9 cellular contexts compared by ENCODE assay signal in genomic region chr4:123304151-123305021, GRCh38.
A peak's percentile ranks its signal among the peaks of the same experiment; 100 is the strongest.
DNase-seq lines count a peak whose midpoint lies in the region; ATAC-seq and TF ChIP-seq lines count a peak whose summit lies in the region.
"Had no signal": no experiment of that assay in that cellular context is flagged by ENCODE, and none has a peak within 500 bp of the region (broad histone marks: within the 10 kb centered on the region; RNA-seq: fewer than 3 reads in every experiment).

No MANE protein-coding gene starts in this region.

- H3K36me3 Mint-ChIP-seq in nephron (ENCODE audit: low read depth): peaks cover 7% of the 10 kb centered on the region
- no peaks in the 10 kb centered on the region for H3K36me3 Mint-ChIP-seq in HFFc6 (ENCODE audit: low read depth)

- no peaks in the 10 kb centered on the region for H4K20me1 ChIP-seq in OCI-LY1 (ENCODE audit: insufficient read depth, low read length)

- H3K4me2 ChIP-seq in OCI-LY1 (ENCODE audit: low read length): peak overlapping the region; percentile 71

- H3K4me1 Mint-ChIP-seq in nephron: peaks cover 36% of the 10 kb centered on the region
- peaks cover 8% of the 10 kb centered on the region for H3K4me1 Mint-ChIP-seq in HFFc6 (ENCODE audit: low read depth)

- no peaks in the 10 kb centered on the region for H3K9me2 ChIP-seq in OCI-LY1 (ENCODE audit: low read depth, low read length)

- no peaks in the 10 kb centered on the region for H3K27me3 Mint-ChIP-seq in nephron (ENCODE audit: low read depth)
- H3K27me3 Mint-ChIP-seq in HFFc6 (ENCODE audit: insufficient read depth): no peaks in the 10 kb centered on the region

- ATAC-seq in GM19023 (IDR thresholded peaks at IDR 0.05; ENCODE audit: unreplicated experiment): peak; percentile 86
- ATAC-seq in HG02943 (IDR thresholded peaks at IDR 0.05; ENCODE audit: low read depth, unreplicated experiment): peak; percentile 82
- no peak for ATAC-seq in GM21381 (IDR thresholded peaks at IDR 0.05; ENCODE audit: unreplicated experiment)

- peak overlapping the region; percentile 73 for H3K27ac ChIP-seq in OCI-LY1 (ENCODE audit: low read depth, low read length, poor library complexity, severe bottlenecking)

- no peaks in the 10 kb centered on the region for H3K36me3 ChIP-seq in OCI-LY1 (ENCODE audit: insufficient read depth, low read length)
- H3K36me3 ChIP-seq: MG63 had no signal

- H3K27me3 ChIP-seq in OCI-LY1 (ENCODE audit: insufficient read depth, low read length): no peaks in the 10 kb centered on the region
- H3K27me3 ChIP-seq: MG63 had no signal

- no peaks in the 10 kb centered on the region for H3K79me2 ChIP-seq in OCI-LY1 (ENCODE audit: insufficient read depth, low read length)

- peak; percentile 55; the same call in 1 of the 2 replicates for TF ChIP-seq CTCF in OCI-LY1 (IDR thresholded peaks at IDR 0.05; ENCODE audit: low read length)
- peak in 1 of 3 experiments; percentile 6 for TF ChIP-seq CTCF in nephron (IDR thresholded peaks at IDR 0.05; ENCODE audit: unreplicated experiment in 3 of 3)
- no peak for TF ChIP-seq CTCF in HFFc6 (IDR thresholded peaks at IDR 0.05)

- H3K27ac Mint-ChIP-seq in nephron: peak overlapping the region; percentile 63 to 84 (median 66)
- H3K27ac Mint-ChIP-seq in HFFc6: no peak overlapping the region

- no peak overlapping the region for H3K4me3 Mint-ChIP-seq in nephron
- no peak overlapping the region for H3K4me3 Mint-ChIP-seq in HFFc6

- H3F3A ChIP-seq in OCI-LY1 (ENCODE audit: insufficient read depth, low read length): no peaks in the 10 kb centered on the region; the same call in 1 of the 2 replicates

- peak overlapping the region; percentile 46 for H3K4me3 ChIP-seq in OCI-LY1 (ENCODE audit: low read depth, low read length, poor library complexity, severe bottlenecking)
- H3K4me3 ChIP-seq: MG63 had no signal

- H3K9me3 Mint-ChIP-seq in nephron (no peaks in the 10 kb centered on the region), HFFc6 (no peaks in the 10 kb centered on the region)

- H3K4me1 ChIP-seq in OCI-LY1 (ENCODE audit: insufficient read depth, low read length, severe bottlenecking): peaks cover 25% of the 10 kb centered on the region

- H3K9me3 ChIP-seq in OCI-LY1 (ENCODE audit: low read length): no peaks in the 10 kb centered on the region
- H3K9me3 ChIP-seq: MG63 had no signal

- DNase-seq in mucosa of gallbladder (ENCODE audit: low spot score): no peak
- DNase-seq in NCI-H1048 (lab: John Stamatoyannopoulos, UW): no peak
- DNase-seq in HFFc6: no peak
- DNase-seq: MG63 had no signal

- H3K9ac ChIP-seq in OCI-LY1 (ENCODE audit: low read length): peak overlapping the region; percentile 36; the same call in 1 of the 2 replicates

- H2AFZ ChIP-seq in OCI-LY1 (ENCODE audit: low read length): no peak overlapping the region
